Comparison of ENCODE assay signal across 13 cellular contexts in genomic region chr18:8341481-8342230, GRCh38.
A peak's percentile ranks its signal among the peaks of the same experiment; 100 is the strongest.
DNase-seq lines count a peak whose midpoint lies in the region; ATAC-seq, FAIRE-seq and TF ChIP-seq lines count a peak whose summit lies in the region.
"Had no signal": no experiment of that assay in that cellular context is flagged by ENCODE, and none has a peak within 500 bp of the region (broad histone marks: within the 10 kb centered on the region; RNA-seq: fewer than 3 reads in every experiment).

No MANE protein-coding gene starts in this region.

- no peak overlapping the region for H3K4me3 Mint-ChIP-seq in astrocyte (ENCODE audit: unreplicated experiment)
- no peak overlapping the region for H3K4me3 Mint-ChIP-seq in activated T-helper 17 cell treated with anti-CD3 and anti-CD28 coated beads, Interleukin-2, amount 50 U/mL, for 72 hours
- H3K4me3 Mint-ChIP-seq: naive B cell had no signal

- H2AFZ ChIP-seq in GM23248 (no peak overlapping the region), astrocyte (ENCODE audit: low read depth, low read length) (no peak overlapping the region), hepatocyte (no peak overlapping the region)

- no peaks in the 10 kb centered on the region for H3K9me3 ChIP-seq in GM23248 (ENCODE audit: low read depth)
- no peaks in the 10 kb centered on the region for H3K9me3 ChIP-seq in astrocyte (ENCODE audit: insufficient read depth, low read depth, low read length)
- H3K9me3 ChIP-seq in hepatocyte (ENCODE audit: low read depth), result no peaks in the 10 kb centered on the region
- H3K9me3 ChIP-seq in adrenal gland (replicated peaks in 1 of 3), result no peaks in the 10 kb centered on the region

- no peaks in the 10 kb centered on the region for H3K9me2 ChIP-seq in GM23248 (ENCODE audit: insufficient read depth)
- H3K9me2 ChIP-seq in hepatocyte (replicated peaks; ENCODE audit: insufficient read depth), result no peaks in the 10 kb centered on the region

- peaks cover 7% of the 10 kb centered on the region for H3K4me1 Mint-ChIP-seq in astrocyte (ENCODE audit: low read depth, unreplicated experiment)
- H3K4me1 Mint-ChIP-seq in activated T-helper 17 cell treated with anti-CD3 and anti-CD28 coated beads, Interleukin-2, amount 50 U/mL, for 72 hours, result no peaks in the 10 kb centered on the region
- H3K4me1 Mint-ChIP-seq: naive B cell had no signal

- peak; percentile 20 for DNase-seq in GM23248
- DNase-seq in astrocyte (ENCODE audit: low read depth), result peak; percentile 75
- DNase-seq in hepatocyte (ENCODE audit: low spot score), result peak; percentile 72
- DNase-seq in skeletal muscle cell (ENCODE audit: low read depth), result peak; percentile 43
- DNase-seq in amygdala (lab: John Stamatoyannopoulos, UW), result no peak
- DNase-seq in adrenal gland, result no peak
- DNase-seq in GM19238 (ENCODE audit: insufficient read length, low spot score), result no peak
- DNase-seq: naive B cell; NCI-H187; stimulated activated CD4-positive, alpha-beta T cell treated with anti-CD3 and anti-CD28 coated beads, Interleukin-1b, Interleukin-23, amount 100 ng/mL, for 48 hours; stimulated activated naive CD8-positive, alpha-beta T cell treated with anti-CD3 and anti-CD28 coated beads, Interleukin-15, Interleukin-2, amounts not matched to agents 100 U/mL and 50 U/mL, for 24 hours had no signal

- H3K36me3 ChIP-seq in GM23248 (ENCODE audit: low read depth), result no peaks in the 10 kb centered on the region; the same call in 1 of the 2 replicates
- H3K36me3 ChIP-seq in astrocyte (ENCODE audit: insufficient read depth, low read length), result no peaks in the 10 kb centered on the region
- no peaks in the 10 kb centered on the region for H3K36me3 ChIP-seq in hepatocyte (replicated peaks; ENCODE audit: insufficient read depth, low read depth)
- H3K36me3 ChIP-seq in adrenal gland (replicated peaks in 1 of 2), result no peaks in the 10 kb centered on the region

- in situ Hi-C loops in GM23248 (cut with MboI), result no loop called here

- no peak for ATAC-seq in activated T-helper 17 cell treated with anti-CD3 and anti-CD28 coated beads, Interleukin-2, amount 50 U/mL, for 72 hours (replicated peaks)
- ATAC-seq: stimulated activated naive CD8-positive, alpha-beta T cell treated with anti-CD3 and anti-CD28 coated beads, Interleukin-15, Interleukin-2, amounts not matched to agents 100 U/mL and 50 U/mL, for 24 hours had no signal

- WGBS in GM23248 (ENCODE audit: low coverage in 1 of 2, low lambda C conversion rate in 2 of 2, missing lambda C conversion rate in 2 of 2), 2 experiments, result 69 to 73% methylated on average over 6 of the region's 6 CpGs
- WGBS in hepatocyte (ENCODE audit: low lambda C conversion rate, missing lambda C conversion rate), result 29% methylated on average over 6 of the region's 6 CpGs
- 62 to 72% (median 67%) methylated on average over 6 of the region's 6 CpGs for WGBS in adrenal gland, 4 donors

- TF ChIP-seq CTCF in astrocyte (IDR thresholded peaks at IDR 0.05; ENCODE audit: insufficient read depth, low read depth, low read length) (no peak), hepatocyte (IDR thresholded peaks at IDR 0.05; ENCODE audit: poor library complexity) (no peak), adrenal gland (IDR thresholded peaks at IDR 0.05) (no peak)

- intact Hi-C loops in adrenal gland (cut with DNase I), result no loop called here

- H3K4me2 ChIP-seq in GM23248 (ENCODE audit: unreplicated experiment) (no peak overlapping the region), astrocyte (ENCODE audit: low read length) (peak overlapping the region; percentile 44), hepatocyte (peak overlapping the region; percentile 24)

- no peak overlapping the region for H3K9ac ChIP-seq in GM23248
- H3K9ac ChIP-seq in astrocyte (ENCODE audit: low read length), result peak overlapping the region; percentile 37

- H3K79me2 ChIP-seq in GM23248 (ENCODE audit: insufficient read depth), result no peaks in the 10 kb centered on the region
- no peaks in the 10 kb centered on the region for H3K79me2 ChIP-seq in astrocyte (ENCODE audit: insufficient read depth, low read length)
- no peaks in the 10 kb centered on the region for H3K79me2 ChIP-seq in hepatocyte

- H4K20me1 ChIP-seq in GM23248 (ENCODE audit: insufficient read depth) (no peaks in the 10 kb centered on the region), astrocyte (ENCODE audit: insufficient read depth, low read length) (no peaks in the 10 kb centered on the region), hepatocyte (ENCODE audit: insufficient read depth, poor library complexity, severe bottlenecking) (no peaks in the 10 kb centered on the region)

- no peak for FAIRE-seq in astrocyte (lab: Jason Lieb, UNC)
- FAIRE-seq: TTC549 had no signal

- H3K27ac Mint-ChIP-seq in astrocyte (ENCODE audit: unreplicated experiment), result no peak overlapping the region
- no peak overlapping the region for H3K27ac Mint-ChIP-seq in activated T-helper 17 cell treated with anti-CD3 and anti-CD28 coated beads, Interleukin-2, amount 50 U/mL, for 72 hours
- H3K27ac Mint-ChIP-seq: naive B cell had no signal

- H3K27me3 Mint-ChIP-seq in astrocyte (ENCODE audit: low read depth, unreplicated experiment), result no peaks in the 10 kb centered on the region
- H3K27me3 Mint-ChIP-seq in activated T-helper 17 cell treated with anti-CD3 and anti-CD28 coated beads, Interleukin-2, amount 50 U/mL, for 72 hours, result no peaks in the 10 kb centered on the region

- H3K27ac ChIP-seq in GM23248 (no peak overlapping the region), astrocyte (ENCODE audit: low read depth, low read length) (peak overlapping the region; percentile 43), hepatocyte (peak overlapping the region; percentile 92), adrenal gland (no peak overlapping the region)

- no peaks in the 10 kb centered on the region for H3K36me3 Mint-ChIP-seq in astrocyte (ENCODE audit: low read depth, unreplicated experiment)
- H3K36me3 Mint-ChIP-seq in activated T-helper 17 cell treated with anti-CD3 and anti-CD28 coated beads, Interleukin-2, amount 50 U/mL, for 72 hours (ENCODE audit: low read depth), result no peaks in the 10 kb centered on the region
- H3K36me3 Mint-ChIP-seq: naive B cell had no signal

- H3K4me1 ChIP-seq in GM23248 (ENCODE audit: insufficient read depth), result no peaks in the 10 kb centered on the region
- peaks cover 12% of the 10 kb centered on the region for H3K4me1 ChIP-seq in astrocyte (ENCODE audit: insufficient read depth, low read length)
- H3K4me1 ChIP-seq in hepatocyte (ENCODE audit: insufficient read depth), result peaks cover 12% of the 10 kb centered on the region
- H3K4me1 ChIP-seq in adrenal gland (replicated peaks in 1 of 2), result no peaks in the 10 kb centered on the region

- H3F3A ChIP-seq in GM23248 (ENCODE audit: insufficient read depth), result 0 out of 2 replicates have a peak, but pooled peaks cover 7% of the 10 kb centered on the region

- H3K27me3 ChIP-seq in GM23248 (replicated peaks; ENCODE audit: insufficient read depth), result no peaks in the 10 kb centered on the region
- H3K27me3 ChIP-seq in astrocyte (ENCODE audit: insufficient read depth, low read length), result no peaks in the 10 kb centered on the region
- no peaks in the 10 kb centered on the region for H3K27me3 ChIP-seq in hepatocyte
- no peaks in the 10 kb centered on the region for H3K27me3 ChIP-seq in adrenal gland

- H3K4me3 ChIP-seq in GM23248 (no peak overlapping the region), astrocyte (ENCODE audit: insufficient read depth, low read depth, low read length) (no peak overlapping the region), hepatocyte (no peak overlapping the region), skeletal muscle cell (ENCODE audit: low read depth, low read length) (no peak overlapping the region), adrenal gland (no peak overlapping the region)

- H3K9me3 Mint-ChIP-seq in astrocyte (ENCODE audit: unreplicated experiment), result peaks cover 4% of the 10 kb centered on the region
- no peaks in the 10 kb centered on the region for H3K9me3 Mint-ChIP-seq in activated T-helper 17 cell treated with anti-CD3 and anti-CD28 coated beads, Interleukin-2, amount 50 U/mL, for 72 hours

- no peak for TF ChIP-seq POLR2A in adrenal gland (IDR thresholded peaks at IDR 0.05)

Comparison
In these comparisons a context has a peak if more than half of its experiments do, and no peak if none do; other contexts are left out.
1. DNase-seq: peak in GM23248 (single experiment), astrocyte (single experiment), hepatocyte (single experiment) and skeletal muscle cell (single experiment); none in amygdala (0 of 56), adrenal gland (0 of 7) and GM19238 (single experiment).
2. H3K27ac ChIP-seq: peak in astrocyte (single experiment) and hepatocyte (single experiment); none in GM23248 (single experiment) and adrenal gland (0 of 5).